Comparison of ENCODE assay signal across 8 cellular contexts in the genomic region with DNA sequence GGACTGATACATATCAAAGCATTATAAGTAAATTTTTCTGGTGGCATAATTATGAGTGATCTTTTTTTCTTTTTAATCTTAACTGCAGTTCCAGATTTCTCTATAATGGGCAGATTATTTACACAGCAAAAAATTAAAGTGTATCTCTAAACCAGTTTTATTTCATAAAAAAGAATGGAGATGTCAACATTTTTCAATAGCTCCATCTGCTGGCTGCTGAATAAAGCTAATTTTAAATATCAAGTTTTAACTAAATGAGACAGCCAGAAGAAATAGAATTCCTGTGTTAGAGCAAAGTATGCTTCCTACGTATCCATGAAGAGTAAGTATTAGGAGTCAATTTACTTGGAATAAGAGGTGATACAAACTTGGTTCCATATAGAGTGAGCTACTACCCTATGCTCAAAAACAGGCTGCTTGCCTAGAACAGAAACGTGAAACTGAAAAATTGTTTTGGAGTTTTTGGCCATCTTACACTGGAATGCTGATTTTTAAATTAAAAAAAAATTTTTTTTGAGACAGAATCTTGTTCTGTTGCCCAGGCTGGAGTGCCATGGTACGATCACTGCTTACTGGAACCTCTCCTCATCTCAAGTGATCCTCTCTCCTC. TPM values are rescaled to one million over a fixed set of nuclear protein-coding genes. Genes with fewer than 3 reads are reported as not detected.
A peak's percentile ranks its signal among the peaks of the same experiment; 100 is the strongest.
DNase-seq lines count a peak whose midpoint lies in the region; ATAC-seq and TF ChIP-seq lines count a peak whose summit lies in the region.

No MANE protein-coding gene starts in this region.

- POLR2A ChIA-PET in Caco-2 (lab: Charles Lee): no interaction called here

- in situ Hi-C loops in astrocyte of the spinal cord (cut with HindIII; ENCODE audit: low sequenced_read_pairs): no loop called here

- H3K9me3 Mint-ChIP-seq in Caco-2 (ENCODE audit: unreplicated experiment): peaks cover 25% of the 10 kb centered on the region

- H3K4me1 Mint-ChIP-seq in Caco-2 (ENCODE audit: low read depth, unreplicated experiment): no peaks in the 10 kb centered on the region

- DNase-seq in Caco-2: peak in 1 of 2 experiments; percentile 14
- DNase-seq in LHCN-M2 (ENCODE audit: low read depth): peak; percentile 36
- peak; percentile 40 for DNase-seq in astrocyte of the spinal cord (ENCODE audit: low read depth, low spot score)
- DNase-seq in lower lobe of right lung: no peak
- no peak for DNase-seq in HuH-7 (ENCODE audit: low spot score)
- no peak for DNase-seq in NCI-H2107 treated with DMSO at 0.1 percent for 48 hours (lab: John Stamatoyannopoulos, UW; ENCODE audit: unreplicated experiment)

- H3K36me3 Mint-ChIP-seq in Caco-2 (ENCODE audit: insufficient read depth, unreplicated experiment): no peaks in the 10 kb centered on the region

- ATAC-seq in lower lobe of right lung: no peak
- no peak for ATAC-seq in GM18868 (IDR thresholded peaks at IDR 0.05; ENCODE audit: unreplicated experiment)
- no peak for ATAC-seq in HG02973 (IDR thresholded peaks at IDR 0.05; ENCODE audit: unreplicated experiment)

- no peaks in the 10 kb centered on the region for H3K36me3 ChIP-seq in Caco-2 (ENCODE audit: control insufficient read depth, insufficient read depth, low read length)
- no peaks in the 10 kb centered on the region for H3K36me3 ChIP-seq in lower lobe of right lung

- H3K27me3 Mint-ChIP-seq in Caco-2 (ENCODE audit: insufficient read depth, unreplicated experiment): peaks cover 6% of the 10 kb centered on the region

- no TSS peak for BruUV-seq in Caco-2 (replicated peaks; lab: Mats Ljungman, UMichigan)

- no peak overlapping the region for H3K27ac Mint-ChIP-seq in Caco-2 (ENCODE audit: unreplicated experiment)

- TF ChIP-seq CTCF in Caco-2 (IDR thresholded peaks at IDR 0.05; ENCODE audit: insufficient read depth in 1 of 2, low read depth in 1 of 2, low read length in 1 of 2, severe bottlenecking in 1 of 2, unreplicated experiment in 1 of 2): peak; percentile 42 to 61
- TF ChIP-seq CTCF in astrocyte of the spinal cord (IDR thresholded peaks at IDR 0.05; ENCODE audit: low read depth, low read length): peak; percentile 53
- TF ChIP-seq CTCF in lower lobe of right lung (IDR thresholded peaks at IDR 0.05): peak; percentile 51

- no peak overlapping the region for H3K27ac ChIP-seq in lower lobe of right lung

- H3K27me3 ChIP-seq in Caco-2 (replicated peaks; ENCODE audit: control insufficient read depth, insufficient read depth, low read length) (no peaks in the 10 kb centered on the region), lower lobe of right lung (ENCODE audit: low read depth) (no peaks in the 10 kb centered on the region)

- intact Hi-C loops in Caco-2 (cut with micrococcal nuclease; ENCODE audit: unreplicated experiment): loop anchor here (1.0 to 10.0 kb wide), 2 partner anchors 203 to 334 kb away; no protein-coding TSS in a partner anchor
- intact Hi-C loops in lower lobe of right lung (cut with DNase I): no loop called here

- no peak overlapping the region for H3K4me3 Mint-ChIP-seq in Caco-2 (ENCODE audit: unreplicated experiment)

- CTCF ChIA-PET in Caco-2 (lab: Charles Lee): interaction anchor here (0.6 to 2.0 kb wide), 8 partner anchors 42 to 671 kb away, joined by 3 to 11 read pairs (median 4); a partner anchor contains a TSS

- no peak overlapping the region for H3K4me3 ChIP-seq in Caco-2 (ENCODE audit: low read depth, low read length)
- no peak overlapping the region for H3K4me3 ChIP-seq in astrocyte of the spinal cord (ENCODE audit: low read depth, low read length)
- no peak overlapping the region for H3K4me3 ChIP-seq in lower lobe of right lung

- H3K9me3 ChIP-seq in Caco-2: peaks cover 14% of the 10 kb centered on the region
- H3K9me3 ChIP-seq in lower lobe of right lung: peaks cover 5% of the 10 kb centered on the region

- H3K4me1 ChIP-seq in Caco-2 (no peaks in the 10 kb centered on the region), lower lobe of right lung (no peaks in the 10 kb centered on the region)

RNA-seq across cellular contexts. Expression of a gene that starts 5.0 kb away (rescaled TPM):
- total RNA-seq in Caco-2 (2022): 53.0 and 54.9 TPM in 2 replicates
- 14.1 and 19.9 TPM in 2 replicates for total RNA-seq in LHCN-M2 (2014; rRNA removed)
- polyA plus RNA-seq in LHCN-M2 (2012): 6.9 TPM
- total RNA-seq in lower lobe of right lung: 46.3 TPM

RNA-seq across cellular contexts. Expression of a gene that starts 42.7 kb away (rescaled TPM):
- total RNA-seq in Caco-2 (2022): 128 and 131 TPM in 2 replicates
- total RNA-seq in LHCN-M2 (2014; rRNA removed): 111 and 147 TPM in 2 replicates
- polyA plus RNA-seq in LHCN-M2 (2012): 15.9 TPM
- total RNA-seq in lower lobe of right lung: 192 TPM

Comparison
In these comparisons a context has a peak if more than half of its experiments do, and no peak if none do; other contexts are left out.
1. DNase-seq: peak in LHCN-M2 (single experiment) and astrocyte of the spinal cord (single experiment); none in lower lobe of right lung (single experiment), HuH-7 (single experiment) and NCI-H2107 treated with DMSO at 0.1 percent for 48 hours (single experiment).
2. Peak in every context shown above with its lines, with median percentiles within 50 percentile points of each other: CTCF ChIP-seq.